Comparison of ENCODE assay signal across 13 cellular contexts in genomic region chr9:82538634-82539033, GRCh38.
DNase-seq lines count a peak whose midpoint lies in the region; TF ChIP-seq lines count a peak whose summit lies in the region.
"Had no signal": no experiment of that assay in that cellular context is flagged by ENCODE, and none has a peak within 500 bp of the region (broad histone marks: within the 10 kb centered on the region; RNA-seq: fewer than 3 reads in every experiment).

No MANE protein-coding gene starts in this region.

- H3K4me1 Mint-ChIP-seq in Calu3 (ENCODE audit: low read depth, unreplicated experiment): no peaks in the 10 kb centered on the region

- no TSS peak for BruUV-seq in Calu3 (replicated peaks; lab: Mats Ljungman, UMichigan)

- no peaks in the 10 kb centered on the region for H3K36me3 Mint-ChIP-seq in Calu3 (ENCODE audit: insufficient read depth, unreplicated experiment)

- no peak overlapping the region for H3K4me3 Mint-ChIP-seq in Calu3 (ENCODE audit: low read depth, unreplicated experiment)

- intact Hi-C loops in Calu3 (cut with micrococcal nuclease; ENCODE audit: unreplicated experiment): no loop called here

- H3K27ac Mint-ChIP-seq in Calu3 (ENCODE audit: unreplicated experiment): no peak overlapping the region

- DNase-seq in NCI-H2171 treated with DMSO at 0.1 percent for 48 hours (lab: John Stamatoyannopoulos, UW) (peak; percentile 42), NCI-H2171 (lab: John Stamatoyannopoulos, UW) (no peak), NCI-H1694 treated with DMSO at 0.1 percent for 48 hours (lab: John Stamatoyannopoulos, UW) (peak; percentile 44), astrocyte of the hippocampus (ENCODE audit: low read depth, low spot score) (peak; percentile 62), AG08395 (ENCODE audit: low spot score) (no peak), Kasumi-1 (lab: John Stamatoyannopoulos, UW) (no peak), Calu3 (no peak)
- DNase-seq: C1 segment of cervical spinal cord, MM.1S, NCI-H1417 treated with DMSO at 0.1 percent for 48 hours, NCI-H226, NCI-H526, PC-3 had no signal

- no peak for TF ChIP-seq CTCF in Calu3 (IDR thresholded peaks at IDR 0.05; ENCODE audit: unreplicated experiment)

- H3K9me3 Mint-ChIP-seq in Calu3 (ENCODE audit: low read depth, unreplicated experiment): no peaks in the 10 kb centered on the region

- no peaks in the 10 kb centered on the region for H3K27me3 Mint-ChIP-seq in Calu3 (ENCODE audit: unreplicated experiment)

- CTCF ChIA-PET in Calu3 (lab: Charles Lee): no interaction called here

Comparison
In these comparisons a context has a peak if more than half of its experiments do, and no peak if none do; other contexts are left out.
1. DNase-seq: peak in NCI-H2171 treated with DMSO at 0.1 percent for 48 hours (single experiment), NCI-H1694 treated with DMSO at 0.1 percent for 48 hours (single experiment) and astrocyte of the hippocampus (single experiment); none in NCI-H2171 (single experiment), AG08395 (single experiment), Kasumi-1 (0 of 2) and Calu3 (single experiment).